Comparison of ENCODE assay signal across 28 cellular contexts in genomic region chr3:134667461-134667860, GRCh38. TPM values are rescaled to one million over a fixed set of nuclear protein-coding genes. Genes with fewer than 3 reads are reported as not detected.
"Had no signal": no experiment of that assay in that cellular context is flagged by ENCODE, and none has a peak within 500 bp of the region (broad histone marks: within the 10 kb centered on the region; RNA-seq: fewer than 3 reads in every experiment).

No MANE protein-coding gene starts in this region.

- H3K4me3 ChIP-seq: esophagus muscularis mucosa, gastroesophageal sphincter, heart left ventricle, hepatocyte, left lung, right atrium auricular region, sigmoid colon, stomach, tibial artery had no signal

- H3K4me3 Mint-ChIP-seq: dendritic cell treated with granulocyte-macrophage colony-stimulating factor and Interleukin-4, amounts not matched to agents 40 ng/mL and 50 ng/mL, for 4 days; endodermal cell; naive thymus-derived CD8-positive, alpha-beta T cell; stimulated activated effector memory CD8-positive, alpha-beta T cell treated with anti-CD3 and anti-CD28 coated beads, Interleukin-12 subunit alpha, Interleukin-12 subunit beta, amount 100 ng/mL, for 72 hours; type B pancreatic cell had no signal

- H3K36me3 Mint-ChIP-seq: naive thymus-derived CD8-positive, alpha-beta T cell; stimulated activated effector memory CD8-positive, alpha-beta T cell treated with anti-CD3 and anti-CD28 coated beads, Interleukin-12 subunit alpha, Interleukin-12 subunit beta, amount 100 ng/mL, for 72 hours; type B pancreatic cell had no signal

- H3K36me3 ChIP-seq: esophagus muscularis mucosa, gastroesophageal sphincter, heart left ventricle, left lung, right atrium auricular region, sigmoid colon, stomach, tibial artery had no signal

- H3K4me1 ChIP-seq: foreskin keratinocyte, left lung, parathyroid adenoma, right atrium auricular region, stomach had no signal

- H3K4me1 Mint-ChIP-seq: endodermal cell; stimulated activated effector memory CD8-positive, alpha-beta T cell treated with anti-CD3 and anti-CD28 coated beads, Interleukin-12 subunit alpha, Interleukin-12 subunit beta, amount 100 ng/mL, for 72 hours had no signal

- H3K27ac Mint-ChIP-seq: dendritic cell treated with granulocyte-macrophage colony-stimulating factor and Interleukin-4, amounts not matched to agents 40 ng/mL and 50 ng/mL, for 4 days; endodermal cell; naive thymus-derived CD8-positive, alpha-beta T cell; progenitor cell of endocrine pancreas; stimulated activated effector memory CD8-positive, alpha-beta T cell treated with anti-CD3 and anti-CD28 coated beads, Interleukin-12 subunit alpha, Interleukin-12 subunit beta, amount 100 ng/mL, for 72 hours; type B pancreatic cell had no signal

- H3K27ac ChIP-seq: esophagus muscularis mucosa, foreskin keratinocyte, gastroesophageal sphincter, hepatocyte, left lung, parathyroid adenoma, right atrium auricular region, sigmoid colon, stomach, tibial artery had no signal

- ATAC-seq: foreskin keratinocyte; gastroesophageal sphincter; heart left ventricle; left lung; stimulated activated effector memory CD8-positive, alpha-beta T cell treated with anti-CD3 and anti-CD28 coated beads, Interleukin-12 subunit alpha, Interleukin-12 subunit beta, amount 100 ng/mL, for 72 hours had no signal

- H3K27me3 ChIP-seq: esophagus muscularis mucosa, foreskin keratinocyte, gastroesophageal sphincter, heart left ventricle, hepatocyte, left lung, right atrium auricular region, sigmoid colon, stomach, tibial artery had no signal

- H3K9me3 ChIP-seq: esophagus muscularis mucosa, gastroesophageal sphincter, heart left ventricle, left lung, right atrium auricular region, sigmoid colon, stomach, tibial artery had no signal

- H3K9me3 Mint-ChIP-seq: endodermal cell; stimulated activated effector memory CD8-positive, alpha-beta T cell treated with anti-CD3 and anti-CD28 coated beads, Interleukin-12 subunit alpha, Interleukin-12 subunit beta, amount 100 ng/mL, for 72 hours; type B pancreatic cell had no signal

- DNase-seq: cerebellar nuclear complex; effector CD8-positive, alpha-beta T cell; endodermal cell; foreskin keratinocyte; heart left ventricle; left lung; mesendoderm; midbrain; naive thymus-derived CD8-positive, alpha-beta T cell; sigmoid colon; stimulated activated CD4-positive, alpha-beta T cell treated with anti-CD3 and anti-CD28 coated beads, Interleukin-2, amount 100 ng/mL, for 24 hours; stimulated activated CD4-positive, alpha-beta T cell treated with anti-CD3 and anti-CD28 coated beads, Interleukin-4, amount 100 ng/mL, for 24 hours; stimulated activated naive CD4-positive, alpha-beta T cell treated with Interleukin-2 at 50 U/mL for 16 hours; stomach; tibial artery had no signal

RNA-seq across cellular contexts. Expression of gene KY, which starts 16.6 kb away (rescaled TPM):
- total RNA-seq: endodermal cell; endothelial cell of umbilical vein; epithelial cell of proximal tubule; foreskin keratinocyte; lung microvascular endothelial cell; naive thymus-derived CD8-positive, alpha-beta T cell; progenitor cell of endocrine pancreas; subcutaneous adipose tissue had no signal
- polyA plus RNA-seq: endothelial cell of umbilical vein; foreskin keratinocyte; naive thymus-derived CD8-positive, alpha-beta T cell had no signal
